ENCODE assay signal across 1 cellular context in the genomic region with DNA sequence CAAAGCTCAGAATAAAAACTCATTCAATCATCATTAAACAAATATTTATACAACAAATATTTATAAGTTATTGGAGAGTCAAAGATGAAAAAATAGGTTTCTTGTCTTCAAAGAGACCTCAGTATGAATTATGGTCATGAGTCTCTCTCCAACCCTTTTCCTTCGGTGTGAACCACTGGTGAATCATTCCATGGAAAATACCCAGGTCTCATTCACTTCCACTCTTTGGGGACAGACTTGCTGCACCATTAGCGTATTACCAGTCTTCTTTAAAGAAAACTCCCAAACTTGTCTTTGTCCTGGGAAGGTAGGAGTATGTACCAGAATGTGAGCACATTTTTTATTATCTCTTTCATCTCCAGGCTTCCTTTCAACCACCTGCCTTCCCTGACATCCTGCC.
TF ChIP-seq lines count a peak whose summit lies in the region.

No MANE protein-coding gene starts in this region.

TF ChIP-seq in GM23338, 12 proteins besides CTCF, POLR2A, EP300 and RAD21 (continued from another document):
- TF ChIP-seq, protein P1, sequence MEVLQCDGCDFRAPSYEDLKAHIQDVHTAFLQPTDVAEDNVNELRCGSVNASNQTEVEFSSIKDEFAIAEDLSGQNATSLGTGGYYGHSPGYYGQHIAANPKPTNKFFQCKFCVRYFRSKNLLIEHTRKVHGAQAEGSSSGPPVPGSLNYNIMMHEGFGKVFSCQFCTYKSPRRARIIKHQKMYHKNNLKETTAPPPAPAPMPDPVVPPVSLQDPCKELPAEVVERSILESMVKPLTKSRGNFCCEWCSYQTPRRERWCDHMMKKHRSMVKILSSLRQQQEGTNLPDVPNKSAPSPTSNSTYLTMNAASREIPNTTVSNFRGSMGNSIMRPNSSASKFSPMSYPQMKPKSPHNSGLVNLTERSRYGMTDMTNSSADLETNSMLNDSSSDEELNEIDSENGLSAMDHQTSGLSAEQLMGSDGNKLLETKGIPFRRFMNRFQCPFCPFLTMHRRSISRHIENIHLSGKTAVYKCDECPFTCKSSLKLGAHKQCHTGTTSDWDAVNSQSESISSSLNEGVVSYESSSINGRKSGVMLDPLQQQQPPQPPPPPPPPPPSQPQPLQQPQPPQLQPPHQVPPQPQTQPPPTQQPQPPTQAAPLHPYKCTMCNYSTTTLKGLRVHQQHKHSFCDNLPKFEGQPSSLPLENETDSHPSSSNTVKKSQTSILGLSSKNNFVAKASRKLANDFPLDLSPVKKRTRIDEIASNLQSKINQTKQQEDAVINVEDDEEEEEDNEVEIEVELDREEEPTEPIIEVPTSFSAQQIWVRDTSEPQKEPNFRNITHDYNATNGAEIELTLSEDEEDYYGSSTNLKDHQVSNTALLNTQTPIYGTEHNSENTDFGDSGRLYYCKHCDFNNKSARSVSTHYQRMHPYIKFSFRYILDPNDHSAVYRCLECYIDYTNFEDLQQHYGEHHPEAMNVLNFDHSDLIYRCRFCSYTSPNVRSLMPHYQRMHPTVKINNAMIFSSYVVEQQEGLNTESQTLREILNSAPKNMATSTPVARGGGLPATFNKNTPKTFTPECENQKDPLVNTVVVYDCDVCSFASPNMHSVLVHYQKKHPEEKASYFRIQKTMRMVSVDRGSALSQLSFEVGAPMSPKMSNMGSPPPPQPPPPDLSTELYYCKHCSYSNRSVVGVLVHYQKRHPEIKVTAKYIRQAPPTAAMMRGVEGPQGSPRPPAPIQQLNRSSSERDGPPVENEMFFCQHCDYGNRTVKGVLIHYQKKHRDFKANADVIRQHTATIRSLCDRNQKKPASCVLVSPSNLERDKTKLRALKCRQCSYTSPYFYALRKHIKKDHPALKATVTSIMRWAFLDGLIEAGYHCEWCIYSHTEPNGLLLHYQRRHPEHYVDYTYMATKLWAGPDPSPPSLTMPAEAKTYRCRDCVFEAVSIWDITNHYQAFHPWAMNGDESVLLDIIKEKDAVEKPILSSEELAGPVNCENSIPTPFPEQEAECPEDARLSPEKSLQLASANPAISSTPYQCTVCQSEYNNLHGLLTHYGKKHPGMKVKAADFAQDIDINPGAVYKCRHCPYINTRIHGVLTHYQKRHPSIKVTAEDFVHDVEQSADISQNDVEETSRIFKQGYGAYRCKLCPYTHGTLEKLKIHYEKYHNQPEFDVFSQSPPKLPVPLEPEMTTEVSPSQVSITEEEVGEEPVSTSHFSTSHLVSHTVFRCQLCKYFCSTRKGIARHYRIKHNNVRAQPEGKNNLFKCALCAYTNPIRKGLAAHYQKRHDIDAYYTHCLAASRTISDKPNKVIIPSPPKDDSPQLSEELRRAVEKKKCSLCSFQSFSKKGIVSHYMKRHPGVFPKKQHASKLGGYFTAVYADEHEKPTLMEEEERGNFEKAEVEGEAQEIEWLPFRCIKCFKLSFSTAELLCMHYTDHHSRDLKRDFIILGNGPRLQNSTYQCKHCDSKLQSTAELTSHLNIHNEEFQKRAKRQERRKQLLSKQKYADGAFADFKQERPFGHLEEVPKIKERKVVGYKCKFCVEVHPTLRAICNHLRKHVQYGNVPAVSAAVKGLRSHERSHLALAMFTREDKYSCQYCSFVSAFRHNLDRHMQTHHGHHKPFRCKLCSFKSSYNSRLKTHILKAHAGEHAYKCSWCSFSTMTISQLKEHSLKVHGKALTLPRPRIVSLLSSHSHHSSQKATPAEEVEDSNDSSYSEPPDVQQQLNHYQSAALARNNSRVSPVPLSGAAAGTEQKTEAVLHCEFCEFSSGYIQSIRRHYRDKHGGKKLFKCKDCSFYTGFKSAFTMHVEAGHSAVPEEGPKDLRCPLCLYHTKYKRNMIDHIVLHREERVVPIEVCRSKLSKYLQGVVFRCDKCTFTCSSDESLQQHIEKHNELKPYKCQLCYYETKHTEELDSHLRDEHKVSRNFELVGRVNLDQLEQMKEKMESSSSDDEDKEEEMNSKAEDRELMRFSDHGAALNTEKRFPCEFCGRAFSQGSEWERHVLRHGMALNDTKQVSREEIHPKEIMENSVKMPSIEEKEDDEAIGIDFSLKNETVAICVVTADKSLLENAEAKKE (CRISPR knock-in tag; IDR thresholded peaks at IDR 0.05), result no peak
- TF ChIP-seq EZH2 (IDR thresholded peaks at IDR 0.05; ENCODE audit: low read depth, unreplicated experiment) (no peak), REST (IDR thresholded peaks at IDR 0.05; ENCODE audit: unreplicated experiment) (no peak), ZNF114 (CRISPR knock-in tag; IDR thresholded peaks at IDR 0.05) (no peak), STAT1 (IDR thresholded peaks at IDR 0.05; ENCODE audit: unreplicated experiment) (no peak), ETS1 (IDR thresholded peaks at IDR 0.05) (no peak)
